ENCODE assay signal across 2 cellular contexts in genomic region chr13:50513528-50513863, GRCh38.
TF ChIP-seq lines count a peak whose summit lies in the region.

No MANE protein-coding gene starts in this region.

TF ChIP-seq in IMR-90, 13 proteins besides CTCF, POLR2A, EP300 and RAD21 (continued from another document):
- TF ChIP-seq MAZ (IDR thresholded peaks at IDR 0.05; ENCODE audit: borderline replicate concordance, low read depth, low read length) = no peak
- TF ChIP-seq RCOR1 (IDR thresholded peaks at IDR 0.05; ENCODE audit: insufficient replicate concordance, low read length) = no peak
- TF ChIP-seq MAFK (IDR thresholded peaks at IDR 0.05; ENCODE audit: low read depth, low read length) = no peak
- TF ChIP-seq BHLHE40 (IDR thresholded peaks at IDR 0.05; ENCODE audit: low read depth, low read length) = no peak
- TF ChIP-seq FOS (IDR thresholded peaks at IDR 0.05; ENCODE audit: low read depth, low read length) = no peak
- no peak for TF ChIP-seq ELK1 (IDR thresholded peaks at IDR 0.05; ENCODE audit: borderline replicate concordance, low read depth, low read length)
- no peak for TF ChIP-seq USF2 (IDR thresholded peaks at IDR 0.05; ENCODE audit: low read depth, low read length)
- TF ChIP-seq NFE2L2 (IDR thresholded peaks at IDR 0.05; ENCODE audit: low read depth, low read length) = no peak
- TF ChIP-seq MXI1 (IDR thresholded peaks at IDR 0.05; ENCODE audit: borderline replicate concordance, low read depth, low read length) = no peak

TF ChIP-seq in HepG2, 621 proteins besides CTCF, POLR2A, EP300 and RAD21:
- TF ChIP-seq HNF4A (CRISPR knock-in tag; IDR thresholded peaks at IDR 0.05) (no peak), ZSCAN20 (CRISPR knock-in tag; IDR thresholded peaks at IDR 0.05; ENCODE audit: borderline replicate concordance) (no peak), ZNF225 (CRISPR knock-in tag; IDR thresholded peaks at IDR 0.05) (no peak), POGK (CRISPR knock-in tag; conservative IDR thresholded peaks at IDR 0.05) (no peak), KDM5A (IDR thresholded peaks at IDR 0.05; ENCODE audit: borderline replicate concordance, low read length) (no peak), ZBTB37 (CRISPR knock-in tag; IDR thresholded peaks at IDR 0.05) (no peak), HNF4G (IDR thresholded peaks at IDR 0.05; ENCODE audit: borderline replicate concordance, low read depth, low read length) (no peak), HNF4G (CRISPR knock-in tag; IDR thresholded peaks at IDR 0.05; ENCODE audit: borderline replicate concordance, low read depth) (no peak), ZNF260 (CRISPR knock-in tag; IDR thresholded peaks at IDR 0.05; ENCODE audit: borderline replicate concordance, low read depth) (no peak), TOE1 (CRISPR knock-in tag; IDR thresholded peaks at IDR 0.05) (no peak), CHCHD3 (CRISPR knock-in tag; IDR thresholded peaks at IDR 0.05) (no peak), ZNF746 (CRISPR knock-in tag; IDR thresholded peaks at IDR 0.05) (no peak), DZIP1 (CRISPR knock-in tag; IDR thresholded peaks at IDR 0.05) (no peak), BATF2 (CRISPR knock-in tag; IDR thresholded peaks at IDR 0.05) (no peak), NONO (IDR thresholded peaks at IDR 0.05) (no peak), NONO (CRISPR knock-in tag; conservative IDR thresholded peaks at IDR 0.05) (no peak), ZNF619 (CRISPR knock-in tag; IDR thresholded peaks at IDR 0.05) (no peak)
